15 cellular contexts compared by ENCODE assay signal in the genomic region with DNA sequence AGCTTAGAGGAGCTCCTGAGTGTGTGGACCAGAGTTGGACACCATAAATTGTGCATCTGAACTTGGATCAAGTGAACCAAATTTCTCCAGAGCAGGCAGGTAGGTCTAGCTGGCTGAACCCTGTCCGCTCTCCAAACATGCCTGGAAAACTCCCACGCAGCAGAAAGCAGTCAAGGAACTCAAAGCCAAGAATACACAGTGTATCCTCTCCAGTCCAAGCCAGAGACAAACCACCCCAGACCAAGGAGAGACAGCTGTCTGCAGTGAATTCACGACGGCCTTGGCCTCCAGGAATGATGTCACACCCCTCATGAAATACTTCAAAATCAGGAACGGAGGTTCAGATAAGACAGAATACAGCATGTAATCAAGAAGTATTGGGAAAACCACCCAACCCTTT. TPM values are rescaled to one million over a fixed set of nuclear protein-coding genes. Genes with fewer than 3 reads are reported as not detected.
A peak's percentile ranks its signal among the peaks of the same experiment; 100 is the strongest.
DNase-seq lines count a peak whose midpoint lies in the region; ATAC-seq and TF ChIP-seq lines count a peak whose summit lies in the region.
"Had no signal": no experiment of that assay in that cellular context is flagged by ENCODE, and none has a peak within 500 bp of the region (broad histone marks: within the 10 kb centered on the region; RNA-seq: fewer than 3 reads in every experiment).

No MANE protein-coding gene starts in this region.

- H3K36me3 ChIP-seq in SJSA1 (peaks cover 21% of the 10 kb centered on the region), spleen (no peaks in the 10 kb centered on the region)

- TF ChIP-seq CTCF in fibroblast of pulmonary artery (IDR thresholded peaks at IDR 0.05; ENCODE audit: low read length, missing control alignments): no peak
- TF ChIP-seq CTCF in mesothelial cell of epicardium (IDR thresholded peaks at IDR 0.05; ENCODE audit: unreplicated experiment): no peak
- no peak for TF ChIP-seq CTCF in spleen (IDR thresholded peaks at IDR 0.05 in 8 of 11, conservative IDR thresholded peaks at IDR 0.05 in 3 of 11)

- CTCF ChIA-PET in activated naive CD4-positive, alpha-beta T cell treated with anti-CD3 and anti-CD28 coated beads for 36 hours (lab: Charles Lee): interaction anchor here (0.6 kb wide), 1 partner anchor 121 kb away, joined by 3 read pairs; no protein-coding TSS in a partner anchor

- TF ChIP-seq POLR2A in spleen (IDR thresholded peaks at IDR 0.05): no peak

- H3K36me3 Mint-ChIP-seq in mesothelial cell of epicardium: no peaks in the 10 kb centered on the region
- no peaks in the 10 kb centered on the region for H3K36me3 Mint-ChIP-seq in activated naive CD4-positive, alpha-beta T cell treated with anti-CD3 and anti-CD28 coated beads for 36 hours (ENCODE audit: low read depth)
- H3K36me3 Mint-ChIP-seq: activated naive CD4-positive, alpha-beta T cell treated with anti-CD3 and anti-CD28 coated beads, Interleukin-2, amount 50 U/mL, for 72 hours; T-cell; WTC11 had no signal

- no peaks in the 10 kb centered on the region for H3K27me3 Mint-ChIP-seq in mesothelial cell of epicardium (ENCODE audit: low read depth)
- peaks cover 34% of the 10 kb centered on the region for H3K27me3 Mint-ChIP-seq in activated naive CD4-positive, alpha-beta T cell treated with anti-CD3 and anti-CD28 coated beads for 36 hours (ENCODE audit: low read depth)

- H3K27me3 ChIP-seq in SJSA1 (replicated peaks): no peaks in the 10 kb centered on the region
- peaks cover 0 to 25% (median 0%) of the 10 kb centered on the region in 7 donors for H3K27me3 ChIP-seq in spleen (replicated peaks in 1 of 7)

- H3K4me3 Mint-ChIP-seq in mesothelial cell of epicardium: no peak overlapping the region
- H3K4me3 Mint-ChIP-seq in activated naive CD4-positive, alpha-beta T cell treated with anti-CD3 and anti-CD28 coated beads for 36 hours: no peak overlapping the region
- H3K4me3 Mint-ChIP-seq: central memory CD8-positive, alpha-beta T cell; H9; T-cell; WTC11 had no signal

- 0 out of 2 replicates have a peak overlapping the region, but pooled peaks have one; percentile 5 for H3K27ac ChIP-seq in SJSA1
- peak overlapping the region in 7 of 8 donors; percentile 54 to 75 (median 71) for H3K27ac ChIP-seq in spleen

- H3K9me3 ChIP-seq in SJSA1 (replicated peaks) (no peaks in the 10 kb centered on the region), spleen (no peaks in the 10 kb centered on the region)

- intact Hi-C loops in spleen (cut with DNase I; ENCODE audit: low total_unique reads): no loop called here
- intact Hi-C loops in activated naive CD4-positive, alpha-beta T cell treated with anti-CD3 and anti-CD28 coated beads for 36 hours (cut with micrococcal nuclease): no loop called here

- peak in 1 of 2 experiments; percentile 43 for DNase-seq in SJSA1 (ENCODE audit: low read depth in 1 of 2, low spot score in 2 of 2)
- peak; percentile 57 for DNase-seq in fibroblast of pulmonary artery (ENCODE audit: low read depth)
- no peak for DNase-seq in mesothelial cell of epicardium (ENCODE audit: low spot score in 2 of 2, unreplicated experiment in 2 of 2)
- DNase-seq in spleen: no peak
- no peak for DNase-seq in NCI-H187 (lab: John Stamatoyannopoulos, UW)
- DNase-seq in activated naive CD4-positive, alpha-beta T cell treated with anti-CD3 and anti-CD28 coated beads for 36 hours: no peak
- DNase-seq: H9; NCI-H82; stimulated activated CD4-positive, alpha-beta T cell treated with anti-CD3 and anti-CD28 coated beads, Interleukin-12 subunit alpha, Interleukin-12 subunit beta, amount 100 ng/mL, for 4 hours; T-cell had no signal

- H3K4me3 ChIP-seq in SJSA1 (no peak overlapping the region), fibroblast of pulmonary artery (replicated peaks; ENCODE audit: low read depth, low read length) (no peak overlapping the region), spleen (no peak overlapping the region)

- H3K9me3 Mint-ChIP-seq in mesothelial cell of epicardium: no peaks in the 10 kb centered on the region
- H3K9me3 Mint-ChIP-seq in activated naive CD4-positive, alpha-beta T cell treated with anti-CD3 and anti-CD28 coated beads for 36 hours: no peaks in the 10 kb centered on the region
- H3K9me3 Mint-ChIP-seq: central memory CD8-positive, alpha-beta T cell; H9; WTC11 had no signal

- peaks cover 39% of the 10 kb centered on the region for H3K4me1 Mint-ChIP-seq in mesothelial cell of epicardium
- H3K4me1 Mint-ChIP-seq in activated naive CD4-positive, alpha-beta T cell treated with anti-CD3 and anti-CD28 coated beads for 36 hours (ENCODE audit: low read depth): no peaks in the 10 kb centered on the region
- H3K4me1 Mint-ChIP-seq: central memory CD8-positive, alpha-beta T cell; T-cell had no signal

- no peak for ATAC-seq in HG03457 (IDR thresholded peaks at IDR 0.05; ENCODE audit: unreplicated experiment)
- ATAC-seq in HG03460 (IDR thresholded peaks at IDR 0.05; ENCODE audit: unreplicated experiment): no peak
- ATAC-seq: activated naive CD4-positive, alpha-beta T cell treated with anti-CD3 and anti-CD28 coated beads, Interleukin-2, amount 50 U/mL, for 72 hours; T-cell; WTC11 had no signal

- WGBS in spleen, 5 donors: 49 to 79% (median 67%) methylated on average over 5 of the region's 5 CpGs

- H3K27ac Mint-ChIP-seq in mesothelial cell of epicardium: peak overlapping the region; percentile 87
- H3K27ac Mint-ChIP-seq in activated naive CD4-positive, alpha-beta T cell treated with anti-CD3 and anti-CD28 coated beads for 36 hours: no peak overlapping the region
- H3K27ac Mint-ChIP-seq: activated naive CD4-positive, alpha-beta T cell treated with anti-CD3 and anti-CD28 coated beads, Interleukin-2, amount 50 U/mL, for 72 hours; T-cell; WTC11 had no signal

- H3K4me1 ChIP-seq in SJSA1 (replicated peaks) (peaks cover 65% of the 10 kb centered on the region), spleen (peaks cover 6 to 92% (median 55%) of the 10 kb centered on the region in 6 donors)

RNA-seq across cellular contexts. Expression of gene COL4A1, which starts 44.0 kb away (rescaled TPM):
- total RNA-seq in SJSA1 (2014; rRNA removed; shearing (Covaris generic)): 489 and 591 TPM in 2 replicates
- total RNA-seq in mesothelial cell of epicardium: 341 to 362 TPM (median 347 TPM) in 3 replicates
- 100 to 1,000 TPM; 251 to 959 (median 365) TPM for total RNA-seq in spleen
- 10 to 100 TPM; 37.9 to 71.7 (median 61.5) TPM for polyA plus RNA-seq in spleen
- total RNA-seq in activated naive CD4-positive, alpha-beta T cell treated with anti-CD3 and anti-CD28 coated beads for 36 hours: under 1 TPM in 1 of 2 experiments, not detected in 1; 0.07 TPM

RNA-seq across cellular contexts. Expression of gene COL4A2, which starts 44.1 kb away (rescaled TPM):
- total RNA-seq in SJSA1 (2014; rRNA removed; shearing (Covaris generic)): 677 and 741 TPM in 2 replicates
- 432 to 469 TPM (median 449 TPM) in 3 replicates for total RNA-seq in mesothelial cell of epicardium
- 100 to 1,000 TPM; 296 to 712 (median 410) TPM for total RNA-seq in spleen
- polyA plus RNA-seq in spleen: 100 to 1,000 TPM in 1 of 3 donors, 10 to 100 TPM in 2; 52.6 to 116 (median 76.3) TPM
- total RNA-seq in activated naive CD4-positive, alpha-beta T cell treated with anti-CD3 and anti-CD28 coated beads for 36 hours: not detected

Comparison
In these comparisons a context has a peak if more than half of its experiments do, and no peak if none do; other contexts are left out.
1. RNA of gene COL4A1, which starts 44.0 kb away (total RNA-seq): 489 to 591 TPM in SJSA1, 251 to 959 TPM in spleen and 341 to 362 TPM in mesothelial cell of epicardium; 0.07 TPM in activated naive CD4-positive, alpha-beta T cell treated with anti-CD3 and anti-CD28 coated beads for 36 hours; every median in the first group is over 100 times any median in the second.
2. RNA of gene COL4A2, which starts 44.1 kb away (total RNA-seq): 677 to 741 TPM in SJSA1, 432 to 469 TPM in mesothelial cell of epicardium and 296 to 712 TPM in spleen; not detected in activated naive CD4-positive, alpha-beta T cell treated with anti-CD3 and anti-CD28 coated beads for 36 hours; every median in the first group is over 100 times any median in the second.